12 cellular contexts compared by ENCODE assay signal in the genomic region with DNA sequence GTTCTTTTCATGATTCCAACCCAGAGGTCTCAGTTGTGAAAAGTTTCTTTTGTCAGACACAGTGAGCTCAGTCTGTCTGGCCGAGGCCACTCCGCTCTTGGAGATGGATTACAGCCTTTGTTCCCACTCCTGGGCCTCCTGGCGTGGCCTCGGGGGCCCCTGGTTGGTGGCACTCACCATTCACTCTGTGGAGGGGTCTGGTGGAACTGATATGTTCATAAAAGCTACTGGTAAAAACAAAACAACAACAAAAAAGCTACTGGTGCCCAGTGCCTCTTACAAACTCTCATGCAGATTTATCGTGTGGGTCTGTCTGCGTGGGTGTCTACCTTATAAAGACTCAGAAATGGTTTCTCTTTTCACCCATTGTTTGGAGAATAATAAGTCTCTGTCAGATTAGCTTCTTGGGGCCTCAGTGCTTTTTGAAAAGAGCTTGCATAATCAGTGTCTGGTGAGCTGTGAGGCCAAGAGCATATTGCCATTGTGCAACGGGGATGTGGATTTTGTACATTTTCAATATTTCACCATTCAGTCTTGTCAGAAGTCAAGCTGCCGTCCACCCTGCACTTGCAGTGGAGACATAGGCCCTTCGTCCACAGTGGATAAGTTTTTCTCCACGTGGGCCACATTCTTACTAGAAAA.
DNase-seq lines count a peak whose midpoint lies in the region; ATAC-seq and TF ChIP-seq lines count a peak whose summit lies in the region.
"Had no signal": no experiment of that assay in that cellular context is flagged by ENCODE, and none has a peak within 500 bp of the region (broad histone marks: within the 10 kb centered on the region; RNA-seq: fewer than 3 reads in every experiment).

No MANE protein-coding gene starts in this region.

- TF ChIP-seq POLR2A in breast epithelium (IDR thresholded peaks at IDR 0.05) (no peak), esophagus squamous epithelium (IDR thresholded peaks at IDR 0.05) (no peak)

- intact Hi-C loops in MCF 10A (cut with micrococcal nuclease), result no loop called here
- intact Hi-C loops in breast epithelium (cut with DNase I; ENCODE audit: low total_unique reads), result no loop called here
- intact Hi-C loops in esophagus squamous epithelium (cut with DNase I), result no loop called here

- peak overlapping the region in 1 of 2 donors; percentile 71 for H3K27ac ChIP-seq in breast epithelium
- H3K27ac ChIP-seq in esophagus squamous epithelium, result peak overlapping the region; percentile 36 to 77 (median 56)

- no TSS peak for BruUV-seq in MCF 10A (replicated peaks; lab: Mats Ljungman, UMichigan)

- H3K27ac Mint-ChIP-seq in MCF 10A (ENCODE audit: low read depth, unreplicated experiment), result peak overlapping the region; percentile 8
- H3K27ac Mint-ChIP-seq in nephron progenitor cell, result peak overlapping the region; percentile 52
- H3K27ac Mint-ChIP-seq: activated T-helper 2 cell treated with anti-CD3 and anti-CD28 coated beads, Interferon-gamma antibody, Interleukin-2, Interleukin-4, amounts not matched to agents 10 μg/mL and 5 μg/mL and 100 μg/mL, durations not matched to agents 14 hours and 24 hours and 36 hours; T-helper 1 cell treated with Interleukin-12 subunit alpha and Interleukin-12 subunit beta and Interleukin-4 antibody, amounts not matched to agents 30 μg/mL and 1 μg/mL, for 36 hours had no signal

- POLR2A ChIA-PET in MCF 10A (lab: Yijun Ruan, JAX), result interaction anchor here (1.0 to 1.6 kb wide), 5 partner anchors 15 to 69 kb away, joined by 3 to 8 read pairs (median 6); no protein-coding TSS in a partner anchor

- no peaks in the 10 kb centered on the region for H3K36me3 ChIP-seq in breast epithelium
- H3K36me3 ChIP-seq in esophagus squamous epithelium, result no peaks in the 10 kb centered on the region

- H3K36me3 Mint-ChIP-seq in MCF 10A (ENCODE audit: insufficient read depth, unreplicated experiment) (no peaks in the 10 kb centered on the region), nephron progenitor cell (ENCODE audit: low read depth) (peaks cover 23% of the 10 kb centered on the region)

- H3K27me3 ChIP-seq in breast epithelium (no peaks in the 10 kb centered on the region), esophagus squamous epithelium (no peaks in the 10 kb centered on the region)

- no peak for TF ChIP-seq CTCF in MCF 10A (IDR thresholded peaks at IDR 0.05; ENCODE audit: unreplicated experiment)
- TF ChIP-seq CTCF in breast epithelium (IDR thresholded peaks at IDR 0.05), result no peak
- TF ChIP-seq CTCF in esophagus squamous epithelium (IDR thresholded peaks at IDR 0.05), result no peak
- no peak for TF ChIP-seq CTCF in nephron progenitor cell (IDR thresholded peaks at IDR 0.05)

- H3K27me3 Mint-ChIP-seq in MCF 10A (ENCODE audit: insufficient read depth, unreplicated experiment) (no peaks in the 10 kb centered on the region), nephron progenitor cell (ENCODE audit: low read depth, poor library complexity) (peaks cover 4% of the 10 kb centered on the region)

- H3K9me3 Mint-ChIP-seq in MCF 10A (ENCODE audit: unreplicated experiment) (no peaks in the 10 kb centered on the region), nephron progenitor cell (peaks cover 5% of the 10 kb centered on the region)
- H3K9me3 Mint-ChIP-seq: activated T-helper 2 cell treated with anti-CD3 and anti-CD28 coated beads, Interferon-gamma antibody, Interleukin-2, Interleukin-4, amounts not matched to agents 10 μg/mL and 5 μg/mL and 100 μg/mL, durations not matched to agents 14 hours and 24 hours and 36 hours; T-helper 1 cell treated with Interleukin-12 subunit alpha and Interleukin-12 subunit beta and Interleukin-4 antibody, amounts not matched to agents 30 μg/mL and 1 μg/mL, for 36 hours had no signal

- H3K4me1 Mint-ChIP-seq in MCF 10A (ENCODE audit: insufficient read depth, unreplicated experiment) (peaks cover 33% of the 10 kb centered on the region), nephron progenitor cell (peaks cover 73% of the 10 kb centered on the region)

- H3K9me3 ChIP-seq in breast epithelium (no peaks in the 10 kb centered on the region), esophagus squamous epithelium (no peaks in the 10 kb centered on the region)

- DNase-seq in MCF 10A (ENCODE audit: unreplicated experiment) (peak; percentile 92), breast epithelium (ENCODE audit: low spot score in 2 of 2) (no peak), esophagus squamous epithelium (lab: John Stamatoyannopoulos, UW) (no peak), nephron progenitor cell (no peak), D341Med (ENCODE audit: low spot score) (no peak), NCI-H1694 treated with DMSO at 0.1 percent for 48 hours (lab: John Stamatoyannopoulos, UW) (no peak)
- no peak for DNase-seq in stimulated activated CD4-positive, alpha-beta T cell treated with anti-CD3 and anti-CD28 coated beads, Interleukin-4, amount 100 ng/mL, for 24 hours
- DNase-seq: NCI-H187 treated with DMSO at 0.1 percent for 48 hours; stimulated activated CD4-positive, alpha-beta T cell treated with anti-CD3 and anti-CD28 coated beads, Interleukin-2, amount 100 ng/mL, for 24 hours had no signal

- no peak for ATAC-seq in HG02588 (IDR thresholded peaks at IDR 0.05; ENCODE audit: unreplicated experiment)

- 38 to 52% methylated on average over 10 of the region's 10 CpGs for WGBS in esophagus squamous epithelium, 2 donors

- CTCF ChIA-PET in MCF 10A (lab: Yijun Ruan, JAX), result interaction anchor here (0.6 to 1.7 kb wide), 8 partner anchors 9 to 1668 kb away, joined by 3 to 4 read pairs (median 3); no protein-coding TSS in a partner anchor

- H3K4me3 ChIP-seq in breast epithelium (no peak overlapping the region), esophagus squamous epithelium (no peak overlapping the region)

- H3K4me3 Mint-ChIP-seq in MCF 10A (ENCODE audit: unreplicated experiment) (no peak overlapping the region), nephron progenitor cell (no peak overlapping the region)
- H3K4me3 Mint-ChIP-seq: T-helper 1 cell treated with Interleukin-12 subunit alpha and Interleukin-12 subunit beta and Interleukin-4 antibody, amounts not matched to agents 30 μg/mL and 1 μg/mL, for 36 hours had no signal

- H3K4me1 ChIP-seq in breast epithelium (no peaks in the 10 kb centered on the region), esophagus squamous epithelium (peaks cover 12 to 42% (median 22%) of the 10 kb centered on the region in 3 donors)
